Comparison of ENCODE assay signal across 16 cellular contexts in genomic region chr7:105713488-105714465, GRCh38.
DNase-seq lines count a peak whose midpoint lies in the region; ATAC-seq, FAIRE-seq and TF ChIP-seq lines count a peak whose summit lies in the region.
"Had no signal": no experiment of that assay in that cellular context is flagged by ENCODE, and none has a peak within 500 bp of the region (broad histone marks: within the 10 kb centered on the region; RNA-seq: fewer than 3 reads in every experiment).

No MANE protein-coding gene starts in this region.

- H2AFZ ChIP-seq in K562 (ENCODE audit: low read depth, low read length) = no peak overlapping the region

- intact Hi-C loops in K562 (cut with micrococcal nuclease) (no loop called here), cardiac septum (cut with DNase I) (no loop called here)

- FAIRE-seq in H54 (lab: Jason Lieb, UNC) = no peak
- no peak for FAIRE-seq in K562 (lab: Jason Lieb, UNC)

- in situ Hi-C loops in K562 (cut with MboI) = no loop called here

- no peaks in the 10 kb centered on the region for H3K79me2 ChIP-seq in K562 (ENCODE audit: control insufficient read depth, insufficient read depth, low read length)

- no peaks in the 10 kb centered on the region for H3K4me1 ChIP-seq in K562 (replicated peaks in 1 of 2; ENCODE audit: control insufficient read depth in 2 of 2, insufficient read depth in 2 of 2, low read length in 2 of 2)

- TF ChIP-seq POLR2A in H54 (IDR thresholded peaks at IDR 0.05; ENCODE audit: low read depth, low read length) (no peak), K562 (conservative IDR thresholded peaks at IDR 0.05) (no peak)

- no peak overlapping the region for H3K4me3 ChIP-seq in AG04449 (ENCODE audit: low read depth, low read length)
- H3K4me3 ChIP-seq in K562 = no peak overlapping the region

- TF ChIP-seq RAD21 in K562 (CRISPR knock-in tag; conservative IDR thresholded peaks at IDR 0.05 in 1 of 2, IDR thresholded peaks at IDR 0.05 in 1 of 2) = no peak

- TF ChIP-seq CTCF in AG04449 (IDR thresholded peaks at IDR 0.05; ENCODE audit: insufficient read depth, low read length, missing control alignments) (no peak), K562 (IDR thresholded peaks at IDR 0.05 in 2 of 3, conservative IDR thresholded peaks at IDR 0.05 in 1 of 3; ENCODE audit: insufficient read depth in 2 of 3, low read depth in 1 of 3, low read length in 3 of 3) (no peak)

- H3K36me3 ChIP-seq in K562 (ENCODE audit: control insufficient read depth, insufficient read depth, low read length) = no peaks in the 10 kb centered on the region

- no peak overlapping the region for H3K4me2 ChIP-seq in K562 (ENCODE audit: insufficient read depth, low read length)

- no peaks in the 10 kb centered on the region for H4K20me1 ChIP-seq in K562 (replicated peaks; ENCODE audit: control insufficient read depth, insufficient read depth, low read length)

- H3K27ac ChIP-seq in K562 (ENCODE audit: extremely low read depth, low read depth, low read length) = no peak overlapping the region

- no peak overlapping the region for H3K9ac ChIP-seq in K562 (ENCODE audit: insufficient read depth in 1 of 2, low read depth in 2 of 2, low read length in 2 of 2)

- DNase-seq in AG04449 (ENCODE audit: low read depth, low spot score) = peak; percentile 36
- peak; percentile 20 for DNase-seq in H54 (ENCODE audit: insufficient read length, low spot score)
- DNase-seq in K562 (ENCODE audit: extremely low read depth in 1 of 4, low spot score in 3 of 4) = no peak
- DNase-seq in cardiac septum (ENCODE audit: low spot score) = peak; percentile 41
- DNase-seq in activated CD8-positive, alpha-beta memory T cell treated with anti-CD3 and anti-CD28 coated beads for 24 hours = no peak
- no peak for DNase-seq in NCI-H187 treated with DMSO at 0.1 percent for 48 hours (lab: John Stamatoyannopoulos, UW)
- DNase-seq: activated effector memory CD4-positive, alpha-beta T cell treated with Interleukin-2 at 50 U/mL for 16 hours; dermis blood vessel endothelial cell; DMS153; naive thymus-derived CD8-positive, alpha-beta T cell; NCI-H2029 treated with DMSO at 0.1 percent for 48 hours; NCI-H524 treated with DMSO at 0.1 percent for 48 hours; SW 1271 had no signal

- peaks cover 13% of the 10 kb centered on the region; the same call in 1 of the 2 replicates for H3K9me3 ChIP-seq in K562 (replicated peaks; ENCODE audit: control insufficient read depth, insufficient read depth, low read depth, low read length)

- H3K27me3 ChIP-seq in K562 (ENCODE audit: control insufficient read depth in 2 of 2, insufficient read depth in 2 of 2, low read length in 2 of 2) = peaks cover 0 to 5% of the 10 kb centered on the region in 2 experiments; a peak in 1 of 5 replicates

- POLR2A ChIA-PET in AG04449 (lab: Yijun Ruan, JAX) = interaction anchor here (0.7 to 0.8 kb wide), 2 partner anchors 46 to 296 kb away, joined by 3 read pairs; no protein-coding TSS in a partner anchor
- POLR2A ChIA-PET in K562 (lab: Yijun Ruan, JAX) = interaction anchor here (0.6 to 1.5 kb wide), 3 partner anchors 14 to 28 kb away, joined by 3 to 5 read pairs (median 3); no protein-coding TSS in a partner anchor

- CTCF ChIA-PET in AG04449 (lab: Yijun Ruan, JAX) (interaction anchor here (0.8 to 2.1 kb wide), 9 partner anchors 8 to 328 kb away, joined by 3 to 6 read pairs (median 3); no protein-coding TSS in a partner anchor), K562 (lab: Yijun Ruan, JAX; ENCODE audit: low intra/inter-chr PET ratio) (no interaction called here)

- no peak for TF ChIP-seq EP300 in K562 (IDR thresholded peaks at IDR 0.05; ENCODE audit: low read length)

- ATAC-seq in K562 (no peak), GM21515 (IDR thresholded peaks at IDR 0.05; ENCODE audit: unreplicated experiment) (no peak), GM21367 (IDR thresholded peaks at IDR 0.05; ENCODE audit: unreplicated experiment) (no peak)
- ATAC-seq: esophagus mucosa; naive thymus-derived CD8-positive, alpha-beta T cell had no signal

- BruUV-seq in K562 (replicated peaks; lab: Mats Ljungman, UMichigan) = no TSS peak

- no peaks in the 10 kb centered on the region for H3K9me1 ChIP-seq in K562 (ENCODE audit: control insufficient read depth, insufficient read depth, low read length)

- 4% methylated on average over 6 of the region's 6 CpGs for WGBS in K562 (ENCODE audit: insufficient coverage, low coverage, missing lambda C conversion rate)

TF ChIP-seq in K562, 482 proteins besides CTCF, POLR2A, EP300 and RAD21:
- no peak for TF ChIP-seq ZBTB43 (CRISPR knock-in tag; IDR thresholded peaks at IDR 0.05)
- 0 out of 2 replicates have a peak, but pooled peaks have one; percentile 16 for TF ChIP-seq NFIC (IDR thresholded peaks at IDR 0.05)
- no peak for TF ChIP-seq SMAD4 (CRISPR knock-in tag; conservative IDR thresholded peaks at IDR 0.05)
- TF ChIP-seq EHMT2 (IDR thresholded peaks at IDR 0.05) = no peak
- no peak for TF ChIP-seq ZBED1 (IDR thresholded peaks at IDR 0.05)

Comparison
In these comparisons a context has a peak if more than half of its experiments do, and no peak if none do; other contexts are left out.
1. DNase-seq: peak in AG04449 (single experiment), H54 (single experiment) and cardiac septum (single experiment); none in K562 (0 of 4), activated CD8-positive, alpha-beta memory T cell treated with anti-CD3 and anti-CD28 coated beads for 24 hours (single experiment) and NCI-H187 treated with DMSO at 0.1 percent for 48 hours (single experiment).